18 cellular contexts compared by ENCODE assay signal in genomic region chr11:77558380-77558779, GRCh38. TPM values are rescaled to one million over a fixed set of nuclear protein-coding genes. Genes with fewer than 3 reads are reported as not detected.
DNase-seq lines count a peak whose midpoint lies in the region; ATAC-seq, FAIRE-seq and TF ChIP-seq lines count a peak whose summit lies in the region.
"Had no signal": no experiment of that assay in that cellular context is flagged by ENCODE, and none has a peak within 500 bp of the region (broad histone marks: within the 10 kb centered on the region; RNA-seq: fewer than 3 reads in every experiment).

No MANE protein-coding gene starts in this region.

- TF ChIP-seq EP300 in SK-N-SH (IDR thresholded peaks at IDR 0.05; ENCODE audit: borderline replicate concordance in 1 of 2, low read depth in 1 of 2, low read length in 1 of 2): peak in 1 of 2 experiments; percentile 29; a peak in 1 of 4 replicates
- TF ChIP-seq EP300 in HepG2 (IDR thresholded peaks at IDR 0.05; ENCODE audit: low read depth in 2 of 2, low read length in 2 of 2): no peak
- no peak for TF ChIP-seq EP300 in HepG2 (CRISPR knock-in tag; IDR thresholded peaks at IDR 0.05; ENCODE audit: borderline replicate concordance)

- in situ Hi-C loops in HepG2 (cut with HindIII; ENCODE audit: extremely low pct_ligation_motif_present, low pct_unique_long_range_greater_than_20kb): no loop called here

- H3K9me2 ChIP-seq in SK-N-SH: no peaks in the 10 kb centered on the region

- H3K9me3 ChIP-seq in SK-N-SH (peaks cover 3% of the 10 kb centered on the region), HepG2 (ENCODE audit: low read length) (no peaks in the 10 kb centered on the region), small intestine (ENCODE audit: control insufficient read depth, low read depth) (no peaks in the 10 kb centered on the region)

- intact Hi-C loops in HepG2 (cut with micrococcal nuclease; ENCODE audit: unreplicated experiment): no loop called here

- H4K20me1 ChIP-seq in SK-N-SH (ENCODE audit: insufficient read depth) (no peaks in the 10 kb centered on the region), HepG2 (ENCODE audit: insufficient read depth, low read length) (no peaks in the 10 kb centered on the region)

- FAIRE-seq in HepG2 (lab: Jason Lieb, UNC): no peak
- FAIRE-seq in small intestine (lab: Jason Lieb, UNC): no peak
- FAIRE-seq: GM12891, GM18507 had no signal

- CTCF ChIA-PET in SK-N-SH (lab: Yijun Ruan, JAX): interaction anchor here (0.8 to 3.5 kb wide), 5 partner anchors 10 to 431 kb away, joined by 3 to 20 read pairs (median 9); partner anchors contain the start of gene MYO7A
- CTCF ChIA-PET in HepG2 (lab: Yijun Ruan, JAX; ENCODE audit: low intra/inter-chr PET ratio, low total read pairs): no interaction called here

- TF ChIP-seq POLR2A in HepG2 (IDR thresholded peaks at IDR 0.05; ENCODE audit: insufficient read depth in 1 of 2, low read depth in 2 of 2, low read length in 2 of 2): no peak

- H3K4me2 ChIP-seq in SK-N-SH (no peak overlapping the region), HepG2 (ENCODE audit: low read depth, low read length) (no peak overlapping the region)

- no peak overlapping the region for H3K27ac ChIP-seq in SK-N-SH (ENCODE audit: low read depth in 2 of 2, low read length in 1 of 2)
- H3K27ac ChIP-seq in HepG2 (ENCODE audit: extremely low read length, insufficient read depth, low read length): no peak overlapping the region
- H3K27ac ChIP-seq in small intestine (ENCODE audit: low read depth in 1 of 2, low read length in 1 of 2): no peak overlapping the region

- H3K9ac ChIP-seq in SK-N-SH: no peak overlapping the region
- no peak overlapping the region for H3K9ac ChIP-seq in HepG2 (ENCODE audit: insufficient read depth, low read depth, low read length)

- WGBS in SK-N-SH (ENCODE audit: low lambda C conversion rate): 44% methylated on average over 4 of the region's 4 CpGs
- WGBS in HepG2 (ENCODE audit: low lambda C conversion rate): 10% methylated on average over 4 of the region's 4 CpGs
- 20 to 49% (median 43%) methylated on average over 4 of the region's 4 CpGs for WGBS in small intestine, 3 donors

- no peak overlapping the region for H3K4me3 ChIP-seq in SK-N-SH (ENCODE audit: low read depth in 2 of 2, low read length in 1 of 2)
- H3K4me3 ChIP-seq in HepG2 (replicated peaks in 1 of 3; ENCODE audit: insufficient read depth in 1 of 3, low read depth in 2 of 3, low read length in 3 of 3): no peak overlapping the region
- H3K4me3 ChIP-seq in small intestine (ENCODE audit: low read depth in 1 of 2, low read length in 2 of 2): no peak overlapping the region

- H2AFZ ChIP-seq in SK-N-SH (ENCODE audit: low read depth) (no peak overlapping the region), HepG2 (ENCODE audit: low read length) (no peak overlapping the region)

- H3K27me3 ChIP-seq in SK-N-SH (ENCODE audit: insufficient read depth) (no peaks in the 10 kb centered on the region), HepG2 (ENCODE audit: control insufficient read depth in 1 of 2, insufficient read depth in 2 of 2, low read length in 2 of 2) (no peaks in the 10 kb centered on the region), small intestine (ENCODE audit: control insufficient read depth in 2 of 2, insufficient read depth in 2 of 2, low read length in 2 of 2) (no peaks in the 10 kb centered on the region)

- no TSS peak for BruUV-seq in HepG2 (replicated peaks; lab: Mats Ljungman, UMichigan)

- no peaks in the 10 kb centered on the region for H3K36me3 ChIP-seq in SK-N-SH (replicated peaks in 1 of 2; ENCODE audit: control insufficient read depth in 1 of 2, insufficient read depth in 2 of 2, low read length in 1 of 2)
- H3K36me3 ChIP-seq in HepG2 (replicated peaks in 1 of 2; ENCODE audit: control insufficient read depth in 1 of 2, insufficient read depth in 2 of 2, low read length in 2 of 2): no peaks in the 10 kb centered on the region
- no peaks in the 10 kb centered on the region for H3K36me3 ChIP-seq in small intestine (ENCODE audit: control insufficient read depth in 2 of 2, insufficient read depth in 2 of 2, low read length in 2 of 2)

- H3K79me2 ChIP-seq in SK-N-SH (ENCODE audit: insufficient read depth) (no peaks in the 10 kb centered on the region), HepG2 (ENCODE audit: insufficient read depth, low read length) (no peaks in the 10 kb centered on the region)

- TF ChIP-seq RAD21 in SK-N-SH (IDR thresholded peaks at IDR 0.05; ENCODE audit: low read length) (no peak), HepG2 (CRISPR knock-in tag; IDR thresholded peaks at IDR 0.05) (no peak)

- H3F3A ChIP-seq in SK-N-SH (replicated peaks; ENCODE audit: insufficient read depth): no peaks in the 10 kb centered on the region

- H3K4me1 ChIP-seq in SK-N-SH (ENCODE audit: control insufficient read depth in 1 of 2, insufficient read depth in 2 of 2, low read depth in 1 of 2, low read length in 1 of 2) (peaks cover 0 to 4% of the 10 kb centered on the region in 2 experiments; a peak in 1 of 4 replicates), HepG2 (ENCODE audit: insufficient read depth, low read length) (peaks cover 18% of the 10 kb centered on the region), small intestine (ENCODE audit: control insufficient read depth in 2 of 2, insufficient read depth in 1 of 2, low read depth in 1 of 2, low read length in 1 of 2) (peaks cover 0 to 3% of the 10 kb centered on the region in 2 donors)

- POLR2A ChIA-PET in SK-N-SH (lab: Yijun Ruan, JAX): no interaction called here
- POLR2A ChIA-PET in HepG2 (lab: Yijun Ruan, JAX): no interaction called here

- DNase-seq in EL (peak; percentile 26), SK-N-SH (peak; percentile 19), HepG2 (ENCODE audit: low spot score) (peak; percentile 10), small intestine (peak; percentile 64)
- DNase-seq in activated CD4-positive, alpha-beta T cell treated with anti-CD3 and anti-CD28 coated beads, Interleukin-2, amount 50 U/mL, for 48 hours: no peak
- DNase-seq: CD4-positive, CD25-positive, alpha-beta regulatory T cell; DMS79; GDM1; MV-4-11; NCI-H1417 treated with DMSO at 0.1 percent for 48 hours; NCI-H2029 treated with DMSO at 0.1 percent for 48 hours; NCI-H2171 treated with DMSO at 0.1 percent for 48 hours; NCI-H510A treated with DMSO at 0.1 percent for 48 hours had no signal

- TF ChIP-seq CTCF in SK-N-SH (IDR thresholded peaks at IDR 0.05) (no peak), HepG2 (CRISPR knock-in tag; IDR thresholded peaks at IDR 0.05) (no peak)

- ATAC-seq in HepG2: peak; percentile 62
- no peak for ATAC-seq in HG02970 (IDR thresholded peaks at IDR 0.05; ENCODE audit: low FRiP score, unreplicated experiment)
- no peak for ATAC-seq in GM19351 (IDR thresholded peaks at IDR 0.05; ENCODE audit: unreplicated experiment)
- ATAC-seq: Right ventricle myocardium inferior had no signal

TF ChIP-seq in SK-N-SH, 30 proteins besides CTCF, POLR2A, EP300 and RAD21 (continues in another document):
- TF ChIP-seq RXRA (IDR thresholded peaks at IDR 0.05; ENCODE audit: borderline replicate concordance, low read depth) (peak; percentile 76; the same call in 1 of the 2 replicates), FOSL2 (IDR thresholded peaks at IDR 0.05; ENCODE audit: borderline replicate concordance, low read depth) (peak; percentile 12; the same call in 1 of the 2 replicates)

TF ChIP-seq in HepG2, 621 proteins besides CTCF, POLR2A, EP300 and RAD21 (continues in another document):
- peak; percentile 18; the same call in 1 of the 2 replicates for TF ChIP-seq HNF4A (CRISPR knock-in tag; IDR thresholded peaks at IDR 0.05)
- 0 out of 2 replicates have a peak, but pooled peaks have one; percentile 10 for TF ChIP-seq RARA (CRISPR knock-in tag; IDR thresholded peaks at IDR 0.05)
- 0 out of 2 replicates have a peak, but pooled peaks have one; percentile 26 for TF ChIP-seq NR2F6 (IDR thresholded peaks at IDR 0.05)
- no peak for TF ChIP-seq NR2F6 (CRISPR knock-in tag; IDR thresholded peaks at IDR 0.05)
- TF ChIP-seq RARG (CRISPR knock-in tag; IDR thresholded peaks at IDR 0.05; ENCODE audit: low read depth): no peak

RNA-seq across cellular contexts. Expression of gene AQP11, which starts 31.4 kb away (rescaled TPM):
- 1.8 and 1.9 TPM in 2 replicates for polyA plus RNA-seq in SK-N-SH (2012; rRNA removed)
- polyA plus RNA-seq in SK-N-SH (2012; cell fraction: cytosol; rRNA removed): 1.2 and 1.8 TPM in 2 replicates
- polyA plus RNA-seq in SK-N-SH (2012; cell fraction: nucleus; rRNA removed): 5.1 and 7.0 TPM in 2 replicates
- 8.5 and 15.3 TPM in 2 replicates for total RNA-seq in HepG2 (2016; rRNA removed; fragmentation: Illumina TruSeq; extraction: Trizol)
- 6.5 and 7.9 TPM in 2 replicates for total RNA-seq in HepG2 (2016; cell fraction: cytosol; rRNA removed; fragmentation: Illumina TruSeq; extraction: Trizol; ENCODE audit: low read depth)
- total RNA-seq in HepG2 (2016; cell fraction: insoluble cytoplasmic fraction; rRNA removed; fragmentation: Illumina TruSeq; extraction: Trizol): 9.4 and 15.2 TPM in 2 replicates
- total RNA-seq in HepG2 (2016; cell fraction: membrane; rRNA removed; fragmentation: Illumina TruSeq; extraction: Trizol): 10.0 and 11.2 TPM in 2 replicates
- 15.0 and 16.5 TPM in 2 replicates for total RNA-seq in HepG2 (2016; cell fraction: nucleus; rRNA removed; fragmentation: Illumina TruSeq; extraction: Trizol)
- 10.4 and 12.2 TPM in 2 replicates for polyA plus RNA-seq in HepG2 (2011; rRNA removed)
- polyA plus RNA-seq in HepG2 (2011; cell fraction: cytosol; rRNA removed): 11.8 and 12.5 TPM in 2 replicates
- 17.3 and 18.8 TPM in 2 replicates for polyA plus RNA-seq in HepG2 (2011; cell fraction: nucleus; rRNA removed)
- polyA plus RNA-seq in HepG2 (2012): 10.4 and 11.2 TPM in 2 replicates
- polyA plus RNA-seq in HepG2 (2016; cell fraction: cytosol; fragmentation: Illumina TruSeq; extraction: Trizol; ENCODE audit: low read depth): 6.8 and 8.5 TPM in 2 replicates
- polyA plus RNA-seq in HepG2 (2016; cell fraction: insoluble cytoplasmic fraction; fragmentation: Illumina TruSeq; extraction: Trizol; ENCODE audit: low read depth): 10.0 and 10.3 TPM in 2 replicates
- polyA plus RNA-seq in HepG2 (2016; cell fraction: membrane; fragmentation: Illumina TruSeq; extraction: Trizol; ENCODE audit: low read depth): 8.8 and 9.2 TPM in 2 replicates
- 18.5 and 20.1 TPM in 2 replicates for polyA plus RNA-seq in HepG2 (2016; cell fraction: nucleus; fragmentation: Illumina TruSeq; extraction: Trizol; ENCODE audit: insufficient read depth, low read depth)
- 0.47 and 27.9 TPM in 2 replicates for polyA minus RNA-seq in HepG2 (2011; rRNA and poly(A)+ RNA removed; ENCODE audit: low replicate concordance)
- polyA minus RNA-seq in HepG2 (2011; cell fraction: cytosol; rRNA and poly(A)+ RNA removed): 8.8 and 10.0 TPM in 2 replicates
- 7.5 and 7.7 TPM in 2 replicates for polyA minus RNA-seq in HepG2 (2011; cell fraction: nucleus; rRNA and poly(A)+ RNA removed)
- 10 to 100 TPM in 2 of 3 donors, 1 to 10 TPM in 1; 9.8 to 22.4 (median 10.3) TPM for polyA plus RNA-seq in small intestine
- total RNA-seq: CD4-positive, CD25-positive, alpha-beta regulatory T cell had no signal

Comparison
In these comparisons a context has a peak if more than half of its experiments do, and no peak if none do; other contexts are left out.
1. DNase-seq: peak in EL (single experiment), SK-N-SH (single experiment), HepG2 (single experiment) and small intestine (single experiment); none in activated CD4-positive, alpha-beta T cell treated with anti-CD3 and anti-CD28 coated beads, Interleukin-2, amount 50 U/mL, for 48 hours (0 of 2).